Comparison of ENCODE assay signal across 8 cellular contexts in the genomic region with DNA sequence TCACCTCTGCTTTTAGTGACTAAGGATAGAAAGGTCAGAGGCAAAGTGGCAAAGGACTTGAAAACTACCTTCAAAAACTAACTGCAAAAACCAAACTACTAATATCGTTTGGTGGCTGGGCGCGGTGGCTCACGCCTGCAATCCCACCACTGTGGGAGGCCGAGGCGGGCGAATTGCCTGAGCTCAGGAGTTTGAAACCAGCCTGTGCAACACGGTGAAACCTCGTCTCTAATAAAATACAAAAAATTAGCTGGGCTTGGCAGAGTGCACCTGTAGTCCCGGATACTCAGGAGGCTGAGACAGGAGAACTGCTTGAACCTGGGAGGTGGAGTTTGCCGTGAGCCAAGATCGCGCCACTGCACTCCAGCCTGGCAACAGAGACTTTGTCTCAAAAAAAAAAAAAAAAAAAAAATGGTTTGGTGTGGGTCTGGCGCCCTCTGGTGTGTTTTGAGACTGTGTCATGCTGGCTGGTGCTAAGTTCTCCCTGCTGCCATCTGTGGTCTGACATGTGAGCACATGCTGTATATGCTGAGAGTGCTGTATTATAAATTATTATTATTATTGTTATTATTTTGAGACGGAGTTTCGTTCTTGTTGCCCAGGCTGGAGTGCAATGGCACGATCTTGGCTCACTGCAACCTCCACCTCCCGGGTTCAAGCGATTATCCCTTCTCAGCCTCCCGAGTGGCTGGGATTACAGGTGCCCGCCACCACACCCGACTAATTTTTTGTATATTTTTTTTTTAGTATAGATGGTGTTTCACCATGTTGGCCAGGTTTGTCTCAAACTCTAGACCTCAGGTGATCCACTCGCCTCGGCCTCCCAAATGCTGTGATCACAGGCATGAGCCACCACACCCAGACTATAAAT. TPM values are rescaled to one million over a fixed set of nuclear protein-coding genes. Genes with fewer than 3 reads are reported as not detected.
A peak's percentile ranks its signal among the peaks of the same experiment; 100 is the strongest.
DNase-seq lines count a peak whose midpoint lies in the region; ATAC-seq and TF ChIP-seq lines count a peak whose summit lies in the region.

No MANE protein-coding gene starts in this region.

- TF ChIP-seq CTCF in neural progenitor cell (IDR thresholded peaks at IDR 0.05) (peak; percentile 72), thoracic aorta (IDR thresholded peaks at IDR 0.05) (peak; percentile 80)

- no peaks in the 10 kb centered on the region for H4K20me1 ChIP-seq in neural progenitor cell (ENCODE audit: low read depth)

- H3K27me3 ChIP-seq in neural progenitor cell (no peaks in the 10 kb centered on the region), thoracic aorta (replicated peaks; ENCODE audit: insufficient read depth) (no peaks in the 10 kb centered on the region)

- peak; percentile 77 for ATAC-seq in GM21515 (IDR thresholded peaks at IDR 0.05; ENCODE audit: unreplicated experiment)
- ATAC-seq in thoracic aorta (ENCODE audit: insufficient number of reproducible peaks, low FRiP score, low read depth): peak; percentile 73

- H3K4me3 Mint-ChIP-seq in activated T-cell treated with anti-CD3 and anti-CD28 coated beads, Interleukin-2, amount 50 U/mL, for 24 hours: no peak overlapping the region
- H3K4me3 Mint-ChIP-seq in neural progenitor cell: no peak overlapping the region

- H3K27ac ChIP-seq in neural progenitor cell (no peak overlapping the region), thoracic aorta (no peak overlapping the region)

- DNase-seq in DMS153 treated with DMSO at 0.1 percent for 48 hours (lab: John Stamatoyannopoulos, UW; ENCODE audit: unreplicated experiment) (peak; percentile 25), HUDEP-2 (lab: John Stamatoyannopoulos, UW; ENCODE audit: unreplicated experiment in 76 of 76) (peak in 70 of 76 experiments; percentile 7 to 81 (median 58)), OCI-M1 (lab: John Stamatoyannopoulos, UW) (peak; percentile 77), fibroblast of gingiva (ENCODE audit: low read depth) (peak; percentile 84), neural progenitor cell (ENCODE audit: low spot score) (peak; percentile 85), thoracic aorta (ENCODE audit: low spot score) (peak; percentile 38)
- DNase-seq in activated T-cell treated with anti-CD3 and anti-CD28 coated beads, Interleukin-2, amount 50 U/mL, for 24 hours: peak; percentile 69

- H3K36me3 ChIP-seq in neural progenitor cell (no peaks in the 10 kb centered on the region), thoracic aorta (no peaks in the 10 kb centered on the region)

- no peaks in the 10 kb centered on the region for H3F3A ChIP-seq in neural progenitor cell (ENCODE audit: low read depth)

- no peak overlapping the region for H3K27ac Mint-ChIP-seq in activated T-cell treated with anti-CD3 and anti-CD28 coated beads, Interleukin-2, amount 50 U/mL, for 24 hours
- H3K27ac Mint-ChIP-seq in neural progenitor cell: no peak overlapping the region

- no peak overlapping the region for H3K4me2 ChIP-seq in neural progenitor cell

- H3K9ac ChIP-seq in neural progenitor cell: no peak overlapping the region

- H3K4me1 ChIP-seq in neural progenitor cell: no peaks in the 10 kb centered on the region
- peaks cover 0 to 7% of the 10 kb centered on the region in 2 donors for H3K4me1 ChIP-seq in thoracic aorta (ENCODE audit: control insufficient read depth in 1 of 2, low read depth in 2 of 2)

- peaks cover 10% of the 10 kb centered on the region for H3K27me3 Mint-ChIP-seq in activated T-cell treated with anti-CD3 and anti-CD28 coated beads, Interleukin-2, amount 50 U/mL, for 24 hours
- peaks cover 8% of the 10 kb centered on the region for H3K27me3 Mint-ChIP-seq in neural progenitor cell (ENCODE audit: insufficient read depth, low read depth)

- H3K9me3 Mint-ChIP-seq in activated T-cell treated with anti-CD3 and anti-CD28 coated beads, Interleukin-2, amount 50 U/mL, for 24 hours: no peaks in the 10 kb centered on the region
- peaks cover 15% of the 10 kb centered on the region for H3K9me3 Mint-ChIP-seq in neural progenitor cell

- H3K9me3 ChIP-seq in neural progenitor cell (ENCODE audit: low read depth) (no peaks in the 10 kb centered on the region), thoracic aorta (no peaks in the 10 kb centered on the region)

- H3K4me3 ChIP-seq in neural progenitor cell (no peak overlapping the region), thoracic aorta (no peak overlapping the region)

- peaks cover 4% of the 10 kb centered on the region for H3K4me1 Mint-ChIP-seq in activated T-cell treated with anti-CD3 and anti-CD28 coated beads, Interleukin-2, amount 50 U/mL, for 24 hours (ENCODE audit: low read depth)
- no peaks in the 10 kb centered on the region for H3K4me1 Mint-ChIP-seq in neural progenitor cell

- H2AFZ ChIP-seq in neural progenitor cell (replicated peaks): peak overlapping the region; percentile 77

- no peaks in the 10 kb centered on the region for H3K36me3 Mint-ChIP-seq in activated T-cell treated with anti-CD3 and anti-CD28 coated beads, Interleukin-2, amount 50 U/mL, for 24 hours (ENCODE audit: low read depth)
- no peaks in the 10 kb centered on the region for H3K36me3 Mint-ChIP-seq in neural progenitor cell

- no peaks in the 10 kb centered on the region for H3K79me2 ChIP-seq in neural progenitor cell (ENCODE audit: low read depth)

RNA-seq across cellular contexts. Expression of gene RNF17, which starts 36.0 kb away (rescaled TPM):
- total RNA-seq in neural progenitor cell (ENCODE audit: low replicate concordance) (not detected in 2 replicates), thoracic aorta (not detected)

RNA-seq across cellular contexts. Expression of gene ATP12A, which starts 47.8 kb away (rescaled TPM):
- total RNA-seq in neural progenitor cell (ENCODE audit: low replicate concordance): 0.28 TPM in 1 of 2 replicates, not detected in the other
- under 1 TPM in 1 of 2 donors, not detected in 1; 0.14 TPM for total RNA-seq in thoracic aorta

Comparison
In these comparisons a context has a peak if more than half of its experiments do, and no peak if none do; other contexts are left out.
1. DNase-seq: peak in every context shown above with its lines; median percentile 85 in neural progenitor cell; 84 in fibroblast of gingiva; 77 in OCI-M1; 69 in activated T-cell treated with anti-CD3 and anti-CD28 coated beads, Interleukin-2, amount 50 U/mL, for 24 hours; 58 in HUDEP-2; 38 in thoracic aorta; 25 in DMS153 treated with DMSO at 0.1 percent for 48 hours.